In the genomic region with DNA sequence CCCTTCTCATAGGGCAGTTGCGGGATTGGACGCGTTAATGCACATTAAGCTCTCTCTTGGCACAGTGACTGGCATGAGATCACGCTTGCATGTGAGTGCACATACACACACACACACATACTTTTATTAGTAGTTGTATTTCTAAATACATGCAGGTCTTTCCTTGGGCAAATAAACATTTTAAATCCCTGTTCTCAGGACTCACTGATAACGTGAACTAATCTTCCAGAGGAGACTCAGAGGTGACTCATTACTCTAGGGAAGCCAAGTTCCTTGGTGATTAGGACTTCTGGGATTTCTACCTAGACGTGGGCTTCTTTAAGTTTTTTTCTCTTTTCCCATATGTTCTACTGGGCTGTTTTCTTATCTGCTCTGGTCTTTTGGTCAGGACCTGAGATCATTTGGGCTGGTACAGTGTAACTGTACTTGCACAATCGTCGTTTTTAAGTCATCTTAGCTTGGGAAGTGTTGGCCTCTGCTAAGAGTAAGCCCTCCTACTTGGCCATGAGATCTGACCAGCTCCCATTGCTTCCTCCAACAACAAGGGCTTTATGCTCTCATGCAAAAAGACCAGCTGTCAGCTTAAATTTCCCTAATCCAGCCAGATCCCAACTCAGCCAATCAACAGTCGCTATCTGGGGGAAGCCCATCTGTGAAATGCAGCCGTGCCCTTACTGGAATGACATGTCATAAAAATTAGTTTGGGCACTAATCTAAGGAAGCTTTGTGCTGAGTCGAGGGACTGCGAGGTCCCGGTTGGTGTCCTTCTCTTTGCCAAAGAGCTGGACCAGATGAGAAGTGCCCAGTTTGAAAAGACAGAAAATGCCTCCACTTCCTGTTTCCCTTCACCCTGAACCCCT, we compare ENCODE assay signal across 1 cellular context.
TF ChIP-seq lines count a peak whose summit lies in the region.

No MANE protein-coding gene starts in this region.

TF ChIP-seq in K562, 482 proteins besides CTCF, POLR2A, EP300 and RAD21 (continued from another document):
- TF ChIP-seq, protein P1, sequence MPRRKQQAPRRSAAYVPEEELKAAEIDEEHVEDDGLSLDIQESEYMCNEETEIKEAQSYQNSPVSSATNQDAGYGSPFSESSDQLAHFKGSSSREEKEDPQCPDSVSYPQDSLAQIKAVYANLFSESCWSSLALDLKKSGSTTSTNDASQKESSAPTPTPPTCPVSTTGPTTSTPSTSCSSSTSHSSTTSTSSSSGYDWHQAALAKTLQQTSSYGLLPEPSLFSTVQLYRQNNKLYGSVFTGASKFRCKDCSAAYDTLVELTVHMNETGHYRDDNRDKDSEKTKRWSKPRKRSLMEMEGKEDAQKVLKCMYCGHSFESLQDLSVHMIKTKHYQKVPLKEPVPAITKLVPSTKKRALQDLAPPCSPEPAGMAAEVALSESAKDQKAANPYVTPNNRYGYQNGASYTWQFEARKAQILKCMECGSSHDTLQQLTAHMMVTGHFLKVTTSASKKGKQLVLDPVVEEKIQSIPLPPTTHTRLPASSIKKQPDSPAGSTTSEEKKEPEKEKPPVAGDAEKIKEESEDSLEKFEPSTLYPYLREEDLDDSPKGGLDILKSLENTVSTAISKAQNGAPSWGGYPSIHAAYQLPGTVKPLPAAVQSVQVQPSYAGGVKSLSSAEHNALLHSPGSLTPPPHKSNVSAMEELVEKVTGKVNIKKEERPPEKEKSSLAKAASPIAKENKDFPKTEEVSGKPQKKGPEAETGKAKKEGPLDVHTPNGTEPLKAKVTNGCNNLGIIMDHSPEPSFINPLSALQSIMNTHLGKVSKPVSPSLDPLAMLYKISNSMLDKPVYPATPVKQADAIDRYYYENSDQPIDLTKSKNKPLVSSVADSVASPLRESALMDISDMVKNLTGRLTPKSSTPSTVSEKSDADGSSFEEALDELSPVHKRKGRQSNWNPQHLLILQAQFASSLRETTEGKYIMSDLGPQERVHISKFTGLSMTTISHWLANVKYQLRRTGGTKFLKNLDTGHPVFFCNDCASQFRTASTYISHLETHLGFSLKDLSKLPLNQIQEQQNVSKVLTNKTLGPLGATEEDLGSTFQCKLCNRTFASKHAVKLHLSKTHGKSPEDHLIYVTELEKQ (CRISPR knock-in tag; IDR thresholded peaks at IDR 0.05): no peak
- TF ChIP-seq POLR3A (IDR thresholded peaks at IDR 0.05; ENCODE audit: borderline replicate concordance, extremely low read depth, insufficient read depth, insufficient read length) (no peak), SRSF3 (IDR thresholded peaks at IDR 0.05; ENCODE audit: insufficient read depth, low read length) (no peak), ZNF143 (CRISPR knock-in tag; IDR thresholded peaks at IDR 0.05) (no peak), ZNF184 (CRISPR knock-in tag; IDR thresholded peaks at IDR 0.05) (no peak), XRCC5 (IDR thresholded peaks at IDR 0.05; ENCODE audit: low read depth, low read length) (no peak)
- TF ChIP-seq, protein P2, sequence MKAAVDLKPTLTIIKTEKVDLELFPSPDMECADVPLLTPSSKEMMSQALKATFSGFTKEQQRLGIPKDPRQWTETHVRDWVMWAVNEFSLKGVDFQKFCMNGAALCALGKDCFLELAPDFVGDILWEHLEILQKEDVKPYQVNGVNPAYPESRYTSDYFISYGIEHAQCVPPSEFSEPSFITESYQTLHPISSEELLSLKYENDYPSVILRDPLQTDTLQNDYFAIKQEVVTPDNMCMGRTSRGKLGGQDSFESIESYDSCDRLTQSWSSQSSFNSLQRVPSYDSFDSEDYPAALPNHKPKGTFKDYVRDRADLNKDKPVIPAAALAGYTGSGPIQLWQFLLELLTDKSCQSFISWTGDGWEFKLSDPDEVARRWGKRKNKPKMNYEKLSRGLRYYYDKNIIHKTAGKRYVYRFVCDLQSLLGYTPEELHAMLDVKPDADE (conservative IDR thresholded peaks at IDR 0.05; ENCODE audit: control insufficient read depth, low read depth, low read length): no peak
- TF ChIP-seq, protein P3, sequence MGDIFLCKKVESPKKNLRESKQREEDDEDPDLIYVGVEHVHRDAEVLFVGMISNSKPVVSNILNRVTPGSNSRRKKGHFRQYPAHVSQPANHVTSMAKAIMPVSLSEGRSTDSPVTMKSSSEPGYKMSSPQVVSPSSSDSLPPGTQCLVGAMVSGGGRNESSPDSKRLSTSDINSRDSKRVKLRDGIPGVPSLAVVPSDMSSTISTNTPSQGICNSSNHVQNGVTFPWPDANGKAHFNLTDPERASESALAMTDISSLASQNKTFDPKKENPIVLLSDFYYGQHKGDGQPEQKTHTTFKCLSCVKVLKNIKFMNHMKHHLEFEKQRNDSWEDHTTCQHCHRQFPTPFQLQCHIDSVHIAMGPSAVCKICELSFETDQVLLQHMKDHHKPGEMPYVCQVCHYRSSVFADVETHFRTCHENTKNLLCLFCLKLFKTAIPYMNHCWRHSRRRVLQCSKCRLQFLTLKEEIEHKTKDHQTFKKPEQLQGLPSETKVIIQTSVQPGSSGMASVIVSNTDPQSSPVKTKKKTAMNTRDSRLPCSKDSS (IDR thresholded peaks at IDR 0.05; ENCODE audit: low read depth, partially characterized antibody): no peak
